8 cellular contexts compared by ENCODE assay signal in the genomic region with DNA sequence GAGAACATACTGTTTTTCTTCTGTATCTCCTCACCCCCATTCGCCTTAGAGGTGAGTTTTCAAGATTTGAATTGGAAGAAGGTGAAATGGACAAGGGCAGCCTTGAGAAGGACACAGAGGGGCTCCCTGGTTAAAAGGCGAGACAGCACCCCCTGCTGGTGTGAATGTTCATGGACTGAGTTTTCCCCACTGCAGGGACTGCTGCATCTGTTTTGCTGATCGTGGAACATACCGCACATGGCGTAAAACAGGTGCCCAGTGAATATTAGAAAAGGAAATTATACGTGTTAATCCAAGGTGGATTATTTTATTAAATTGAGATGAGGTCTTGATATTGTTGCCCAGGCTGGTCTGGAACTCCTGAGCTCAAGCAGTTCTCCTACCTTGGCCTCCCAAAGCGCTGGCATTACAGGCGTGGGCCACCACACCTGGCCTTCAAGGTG. TPM values are rescaled to one million over a fixed set of nuclear protein-coding genes. Genes with fewer than 3 reads are reported as not detected.
DNase-seq lines count a peak whose midpoint lies in the region; ATAC-seq and TF ChIP-seq lines count a peak whose summit lies in the region.

No MANE protein-coding gene starts in this region.

- no peak overlapping the region for H3K4me3 Mint-ChIP-seq in activated CD4-positive, alpha-beta T cell treated with anti-CD3 and anti-CD28 coated beads, Interleukin-2, amount 10 ng/mL, durations not matched to agents 24 days and 14 days

- TF ChIP-seq CTCF in colonic mucosa (IDR thresholded peaks at IDR 0.05) (peak; percentile 72), lower leg skin (IDR thresholded peaks at IDR 0.05) (no peak)

- H3K4me1 ChIP-seq in colonic mucosa: no peaks in the 10 kb centered on the region

- H3K36me3 ChIP-seq in colonic mucosa: peaks cover 6% of the 10 kb centered on the region

- peaks cover 53% of the 10 kb centered on the region for H3K36me3 Mint-ChIP-seq in activated CD4-positive, alpha-beta T cell treated with anti-CD3 and anti-CD28 coated beads, Interleukin-2, amount 10 ng/mL, durations not matched to agents 24 days and 14 days (ENCODE audit: low read depth)

- no peaks in the 10 kb centered on the region for H3K27me3 Mint-ChIP-seq in activated CD4-positive, alpha-beta T cell treated with anti-CD3 and anti-CD28 coated beads, Interleukin-2, amount 10 ng/mL, durations not matched to agents 24 days and 14 days

- H3K27ac ChIP-seq in colonic mucosa: no peak overlapping the region

- intact Hi-C loops in Right ventricle myocardium inferior (cut with DNase I): loop anchor here (2.0 to 5.0 kb wide), 2 partner anchors 62 to 277 kb away; a partner anchor contains a TSS
- intact Hi-C loops in cardiac septum (cut with DNase I): loop anchor here (5.0 to 10.0 kb wide), 2 partner anchors 57 to 280 kb away; no protein-coding TSS in a partner anchor
- intact Hi-C loops in activated CD4-positive, alpha-beta T cell treated with anti-CD3 and anti-CD28 coated beads, Interleukin-2, amount 10 ng/mL, durations not matched to agents 24 days and 14 days (cut with micrococcal nuclease): loop anchor here (1.0 to 5.0 kb wide), 3 partner anchors 52 to 277 kb away; a partner anchor contains a TSS
- intact Hi-C loops in colonic mucosa (cut with DNase I): loop anchor here (5.0 kb wide), 1 partner anchor 182 kb away; no protein-coding TSS in a partner anchor
- intact Hi-C loops in lower leg skin (cut with DNase I; ENCODE audit: low total_unique reads): loop anchor here (5.0 kb wide), 1 partner anchor 82 kb away; no protein-coding TSS in a partner anchor

- no peak overlapping the region for H3K9ac ChIP-seq in colonic mucosa (ENCODE audit: low read depth in 2 of 2, low read length in 2 of 2)

- peak overlapping the region; percentile 49 for H3K27ac Mint-ChIP-seq in activated CD4-positive, alpha-beta T cell treated with anti-CD3 and anti-CD28 coated beads, Interleukin-2, amount 10 ng/mL, durations not matched to agents 24 days and 14 days

- peak; percentile 79 for DNase-seq in Right ventricle myocardium inferior (ENCODE audit: missing footprints)
- DNase-seq in cardiac septum (ENCODE audit: low spot score): no peak
- peak; percentile 39 for DNase-seq in NCI-H345 (lab: John Stamatoyannopoulos, UW)
- DNase-seq in activated CD4-positive, alpha-beta T cell treated with anti-CD3 and anti-CD28 coated beads, Interleukin-2, amount 10 ng/mL, durations not matched to agents 24 days and 14 days: peak; percentile 92
- peak; percentile 81 for DNase-seq in colonic mucosa
- DNase-seq in lower leg skin (ENCODE audit: low spot score in 2 of 2): peak; percentile 76 to 94
- DNase-seq in stimulated activated CD4-positive, alpha-beta T cell treated with anti-CD3 and anti-CD28 coated beads, TNF-alpha, amount 100 ng/mL, for 48 hours (ENCODE audit: low read depth in 3 of 3): peak; percentile 49 to 67 (median 64)

- H3K4me1 Mint-ChIP-seq in activated CD4-positive, alpha-beta T cell treated with anti-CD3 and anti-CD28 coated beads, Interleukin-2, amount 10 ng/mL, durations not matched to agents 24 days and 14 days: peaks cover 13% of the 10 kb centered on the region

- no peaks in the 10 kb centered on the region for H3K9me3 Mint-ChIP-seq in activated CD4-positive, alpha-beta T cell treated with anti-CD3 and anti-CD28 coated beads, Interleukin-2, amount 10 ng/mL, durations not matched to agents 24 days and 14 days

- no peaks in the 10 kb centered on the region for H3K27me3 ChIP-seq in colonic mucosa

- no peak for TF ChIP-seq POLR2A in lower leg skin (IDR thresholded peaks at IDR 0.05)

- no peak overlapping the region for H3K4me3 ChIP-seq in colonic mucosa
- no peak overlapping the region for H3K4me3 ChIP-seq in lower leg skin (ENCODE audit: low read depth, poor library complexity, severe bottlenecking)

- 57 to 59% methylated on average over 8 of the region's 8 CpGs for WGBS in lower leg skin, 2 donors

- H3K9me3 ChIP-seq in colonic mucosa: no peaks in the 10 kb centered on the region

- ATAC-seq in Right ventricle myocardium inferior (peak; percentile 81), HG03045 (IDR thresholded peaks at IDR 0.05; ENCODE audit: unreplicated experiment) (no peak)

RNA-seq across cellular contexts. Expression of a gene that starts 54.5 kb away (rescaled TPM):
- total RNA-seq in Right ventricle myocardium inferior: 19.2 TPM
- 26.8 TPM for total RNA-seq in cardiac septum
- 85.4 and 85.8 TPM in 2 replicates for total RNA-seq in activated CD4-positive, alpha-beta T cell treated with anti-CD3 and anti-CD28 coated beads, Interleukin-2, amount 10 ng/mL, durations not matched to agents 24 days and 14 days
- 10 to 100 TPM; 38.5 to 50.3 TPM for total RNA-seq in colonic mucosa
- 100 to 1,000 TPM in 1 of 4 donors, 10 to 100 TPM in 3; 69.8 to 184 (median 85.1) TPM for total RNA-seq in lower leg skin
